ENCODE assay signal across 14 cellular contexts in the genomic region with DNA sequence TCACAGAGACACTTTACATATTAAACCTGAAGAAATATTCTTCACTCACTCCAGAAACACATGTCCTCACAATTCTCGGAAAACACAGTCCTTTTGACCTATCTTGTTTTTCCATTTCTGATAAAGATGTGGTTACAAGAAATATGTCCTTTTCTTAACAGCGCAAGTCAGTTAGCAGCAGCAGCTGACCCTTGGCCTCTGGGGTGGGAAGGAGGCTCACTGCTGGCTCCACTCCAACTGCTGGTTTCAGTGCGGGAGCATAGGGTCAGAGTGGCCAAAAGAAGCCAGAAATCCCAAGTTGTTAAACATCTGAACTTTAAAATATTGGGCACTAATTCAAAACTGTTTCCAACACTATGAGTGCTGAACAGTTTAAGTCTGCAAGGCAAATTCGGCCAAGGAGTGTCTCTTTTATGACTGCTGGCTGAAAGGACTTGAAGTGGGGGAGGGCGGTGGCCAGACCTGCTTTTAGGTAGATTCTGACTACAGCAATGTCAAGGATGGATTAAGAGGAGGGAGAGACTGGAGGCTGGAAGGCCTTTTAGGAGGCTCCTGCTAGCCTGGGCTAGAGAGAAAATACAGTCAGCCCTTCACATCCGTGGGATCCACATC. TPM values are rescaled to one million over a fixed set of nuclear protein-coding genes. Genes with fewer than 3 reads are reported as not detected.
DNase-seq lines count a peak whose midpoint lies in the region; ATAC-seq and TF ChIP-seq lines count a peak whose summit lies in the region.
"Had no signal": no experiment of that assay in that cellular context is flagged by ENCODE, and none has a peak within 500 bp of the region (broad histone marks: within the 10 kb centered on the region; RNA-seq: fewer than 3 reads in every experiment).

No MANE protein-coding gene starts in this region.

- H3K27ac Mint-ChIP-seq in CD8-positive, alpha-beta memory T cell = peak overlapping the region in 1 of 8 donors; percentile 11
- no peak overlapping the region for H3K27ac Mint-ChIP-seq in activated CD4-positive, alpha-beta T cell treated with anti-CD3 and anti-CD28 coated beads, Interleukin-2, amount 10 ng/mL, durations not matched to agents 7 days and 5 days
- H3K27ac Mint-ChIP-seq: activated CD4-positive, alpha-beta memory T cell treated with anti-CD3 and anti-CD28 coated beads for 36 hours; activated naive CD4-positive, alpha-beta T cell treated with anti-CD3 and anti-CD28 coated beads for 36 hours had no signal

- H3K27me3 Mint-ChIP-seq in CD8-positive, alpha-beta memory T cell = no peaks in the 10 kb centered on the region
- H3K27me3 Mint-ChIP-seq in activated CD4-positive, alpha-beta T cell treated with anti-CD3 and anti-CD28 coated beads, Interleukin-2, amount 10 ng/mL, durations not matched to agents 7 days and 5 days = no peaks in the 10 kb centered on the region
- H3K27me3 Mint-ChIP-seq: activated CD4-positive, alpha-beta memory T cell treated with anti-CD3 and anti-CD28 coated beads for 36 hours; naive thymus-derived CD4-positive, alpha-beta T cell had no signal

- H3K4me1 Mint-ChIP-seq in CD8-positive, alpha-beta memory T cell = no peaks in the 10 kb centered on the region
- peaks cover 5% of the 10 kb centered on the region for H3K4me1 Mint-ChIP-seq in activated CD4-positive, alpha-beta T cell treated with anti-CD3 and anti-CD28 coated beads, Interleukin-2, amount 10 ng/mL, durations not matched to agents 7 days and 5 days

- no peak overlapping the region for H3K4me2 ChIP-seq in osteoblast (ENCODE audit: insufficient read depth, low read length)

- ATAC-seq in heart right ventricle = peak in 5 of 8 donors; percentile 30 to 54 (median 46)
- no peak for ATAC-seq in HG02588 (IDR thresholded peaks at IDR 0.05; ENCODE audit: unreplicated experiment)
- no peak for ATAC-seq in HG03457 (IDR thresholded peaks at IDR 0.05; ENCODE audit: unreplicated experiment)
- ATAC-seq: naive thymus-derived CD4-positive, alpha-beta T cell had no signal

- peaks cover 0 to 14% (median 3%) of the 10 kb centered on the region in 3 donors for H3K36me3 Mint-ChIP-seq in CD8-positive, alpha-beta memory T cell
- H3K36me3 Mint-ChIP-seq in activated CD4-positive, alpha-beta T cell treated with anti-CD3 and anti-CD28 coated beads, Interleukin-2, amount 10 ng/mL, durations not matched to agents 7 days and 5 days (ENCODE audit: low read depth) = no peaks in the 10 kb centered on the region

- WGBS in heart right ventricle, 2 donors = 59 to 60% methylated on average over 6 of the region's 6 CpGs

- no peak overlapping the region for H3K4me3 ChIP-seq in CD8-positive, alpha-beta memory T cell (ENCODE audit: low read length)
- H3K4me3 ChIP-seq in heart right ventricle (no peak overlapping the region), osteoblast (ENCODE audit: insufficient read depth, low read length) (no peak overlapping the region)

- TF ChIP-seq CTCF in VCaP (conservative IDR thresholded peaks at IDR 0.05) (no peak), heart right ventricle (IDR thresholded peaks at IDR 0.05) (no peak), osteoblast (IDR thresholded peaks at IDR 0.05; ENCODE audit: extremely low read depth, low read depth, low read length) (no peak)

- H3K4me3 Mint-ChIP-seq in CD8-positive, alpha-beta memory T cell = no peak overlapping the region
- H3K4me3 Mint-ChIP-seq in activated CD4-positive, alpha-beta T cell treated with anti-CD3 and anti-CD28 coated beads, Interleukin-2, amount 10 ng/mL, durations not matched to agents 7 days and 5 days = no peak overlapping the region
- H3K4me3 Mint-ChIP-seq: activated CD4-positive, alpha-beta memory T cell treated with anti-CD3 and anti-CD28 coated beads for 36 hours; activated naive CD4-positive, alpha-beta T cell treated with anti-CD3 and anti-CD28 coated beads for 36 hours; naive thymus-derived CD4-positive, alpha-beta T cell had no signal

- H3K9me3 ChIP-seq in CD8-positive, alpha-beta memory T cell (ENCODE audit: low read length) = no peaks in the 10 kb centered on the region
- H3K9me3 ChIP-seq in heart right ventricle = no peaks in the 10 kb centered on the region
- no peaks in the 10 kb centered on the region for H3K9me3 ChIP-seq in osteoblast (ENCODE audit: low read depth, low read length)

- H3K9me3 Mint-ChIP-seq in CD8-positive, alpha-beta memory T cell = no peaks in the 10 kb centered on the region
- no peaks in the 10 kb centered on the region for H3K9me3 Mint-ChIP-seq in activated CD4-positive, alpha-beta T cell treated with anti-CD3 and anti-CD28 coated beads, Interleukin-2, amount 10 ng/mL, durations not matched to agents 7 days and 5 days
- H3K9me3 Mint-ChIP-seq: activated CD4-positive, alpha-beta memory T cell treated with anti-CD3 and anti-CD28 coated beads for 36 hours; activated naive CD4-positive, alpha-beta T cell treated with anti-CD3 and anti-CD28 coated beads for 36 hours; naive thymus-derived CD4-positive, alpha-beta T cell had no signal

- POLR2A ChIA-PET in CD8-positive, alpha-beta memory T cell (lab: Charles Lee) = no interaction called here
- POLR2A ChIA-PET in activated CD4-positive, alpha-beta T cell treated with anti-CD3 and anti-CD28 coated beads, Interleukin-2, amount 10 ng/mL, durations not matched to agents 7 days and 5 days (lab: Charles Lee) = no interaction called here

- H2AFZ ChIP-seq in osteoblast (ENCODE audit: low read length) = no peak overlapping the region

- no peaks in the 10 kb centered on the region for H3K4me1 ChIP-seq in CD8-positive, alpha-beta memory T cell (ENCODE audit: insufficient read depth, low read length)
- peaks cover 0 to 59% (median 29%) of the 10 kb centered on the region in 9 donors for H3K4me1 ChIP-seq in heart right ventricle
- peaks cover 23% of the 10 kb centered on the region for H3K4me1 ChIP-seq in osteoblast (ENCODE audit: insufficient read depth, low read length)

- intact Hi-C loops in heart right ventricle (cut with DNase I) = loop anchor here in 1 of 10 donors (10.0 kb wide), 1 partner anchor 176 kb away; the partner anchor contains the start of gene DPYSL5

- CTCF ChIA-PET in CD8-positive, alpha-beta memory T cell (lab: Charles Lee) = interaction anchor here (1.5 kb wide), 1 partner anchor 59 kb away, joined by 6 read pairs; no protein-coding TSS in a partner anchor
- CTCF ChIA-PET in activated CD4-positive, alpha-beta T cell treated with anti-CD3 and anti-CD28 coated beads, Interleukin-2, amount 10 ng/mL, durations not matched to agents 7 days and 5 days (lab: Charles Lee) = no interaction called here

- no peaks in the 10 kb centered on the region for H3K27me3 ChIP-seq in CD8-positive, alpha-beta memory T cell (ENCODE audit: insufficient read depth, low read length, poor library complexity, severe bottlenecking)
- H3K27me3 ChIP-seq in heart right ventricle = no peaks in the 10 kb centered on the region
- no peaks in the 10 kb centered on the region for H3K27me3 ChIP-seq in osteoblast (ENCODE audit: insufficient read depth, low read length)

- DNase-seq in CD8-positive, alpha-beta memory T cell = no peak
- DNase-seq in heart right ventricle (peak; percentile 65 to 72), osteoblast (ENCODE audit: insufficient read length, low spot score, missing footprints) (peak; percentile 41)
- DNase-seq in activated CD4-positive, alpha-beta T cell treated with anti-CD3 and anti-CD28 coated beads, Interleukin-2, amount 10 ng/mL, durations not matched to agents 7 days and 5 days = no peak
- no peak for DNase-seq in stimulated activated CD4-positive, alpha-beta T cell treated with anti-CD3 and anti-CD28 coated beads, Interleukin-2, amount 100 ng/mL, for 24 hours
- DNase-seq: activated CD4-positive, alpha-beta memory T cell treated with anti-CD3 and anti-CD28 coated beads for 36 hours; activated naive CD4-positive, alpha-beta T cell treated with anti-CD3 and anti-CD28 coated beads for 36 hours; naive thymus-derived CD4-positive, alpha-beta T cell; NCI-H2107; stimulated activated CD4-positive, alpha-beta T cell treated with anti-CD3 and anti-CD28 coated beads, Interleukin-12 subunit alpha, Interleukin-12 subunit beta, amount 100 ng/mL, for 4 hours; T-helper 1 cell had no signal

- H3K36me3 ChIP-seq in CD8-positive, alpha-beta memory T cell (ENCODE audit: insufficient read depth, low read length) = no peaks in the 10 kb centered on the region
- H3K36me3 ChIP-seq in heart right ventricle = peaks cover 0 to 35% (median 4%) of the 10 kb centered on the region in 9 donors
- H3K36me3 ChIP-seq in osteoblast (ENCODE audit: insufficient read depth, low read length) = peaks cover 13% of the 10 kb centered on the region

- peak overlapping the region; percentile 52 for H3K27ac ChIP-seq in CD8-positive, alpha-beta memory T cell (ENCODE audit: low read depth, low read length)
- peak overlapping the region; percentile 23; the same call in 1 of the 2 replicates for H3K27ac ChIP-seq in VCaP
- H3K27ac ChIP-seq in heart right ventricle = peak overlapping the region in 5 of 10 donors; percentile 33 to 68 (median 48)
- H3K27ac ChIP-seq in osteoblast (ENCODE audit: low read depth, low read length) = no peak overlapping the region

- H4K20me1 ChIP-seq in osteoblast (ENCODE audit: insufficient read depth, low read length) = peaks cover 42% of the 10 kb centered on the region

- no peaks in the 10 kb centered on the region for H3K79me2 ChIP-seq in osteoblast (ENCODE audit: insufficient read depth, low read length)

RNA-seq across cellular contexts. Expression of gene TMEM214, which starts 12.3 kb away (rescaled TPM):
- total RNA-seq in CD8-positive, alpha-beta memory T cell = 10 to 100 TPM; 67.6 to 71.7 TPM
- 36.3 TPM for polyA plus RNA-seq in CD8-positive, alpha-beta memory T cell
- total RNA-seq in heart right ventricle = 10 to 100 TPM; 24.7 to 53.4 (median 28.0) TPM
- 10 to 100 TPM; 41.5 to 48.6 TPM for polyA plus RNA-seq in heart right ventricle
- total RNA-seq in osteoblast = 50.3 and 50.7 TPM in 2 replicates
- total RNA-seq in activated CD4-positive, alpha-beta T cell treated with anti-CD3 and anti-CD28 coated beads, Interleukin-2, amount 10 ng/mL, durations not matched to agents 7 days and 5 days = 10 to 100 TPM; 73.2 to 77.1 TPM

RNA-seq across cellular contexts. Expression of gene AGBL5, which starts 31.0 kb away (rescaled TPM):
- 10 to 100 TPM; 16.0 to 17.3 TPM for total RNA-seq in CD8-positive, alpha-beta memory T cell
- polyA plus RNA-seq in CD8-positive, alpha-beta memory T cell = 11.5 TPM
- total RNA-seq in heart right ventricle (10 to 100 TPM in 6 of 10 donors, 1 to 10 TPM in 4; 7.9 to 16.8 (median 11.7) TPM), osteoblast (24.6 and 26.8 TPM in 2 replicates)
- 1 to 10 TPM; 4.2 to 6.5 TPM for polyA plus RNA-seq in heart right ventricle
- total RNA-seq in activated CD4-positive, alpha-beta T cell treated with anti-CD3 and anti-CD28 coated beads, Interleukin-2, amount 10 ng/mL, durations not matched to agents 7 days and 5 days = 10 to 100 TPM; 17.9 to 19.1 TPM

RNA-seq across cellular contexts. Expression of gene MAPRE3, which starts 50.0 kb away (rescaled TPM):
- 1 to 10 TPM; 2.4 to 3.0 TPM for total RNA-seq in CD8-positive, alpha-beta memory T cell
- polyA plus RNA-seq in CD8-positive, alpha-beta memory T cell = 2.0 TPM
- 10 to 100 TPM; 34.9 to 62.0 (median 47.2) TPM for total RNA-seq in heart right ventricle
- 10 to 100 TPM; 23.0 to 68.8 TPM for polyA plus RNA-seq in heart right ventricle
- 6.5 TPM in 2 replicates for total RNA-seq in osteoblast
- 1 to 10 TPM in 1 of 2 experiments, under 1 TPM in 1; 1.00 to 1.3 TPM for total RNA-seq in activated CD4-positive, alpha-beta T cell treated with anti-CD3 and anti-CD28 coated beads, Interleukin-2, amount 10 ng/mL, durations not matched to agents 7 days and 5 days

RNA-seq across cellular contexts. Expression of gene OST4, which starts 51.0 kb away (rescaled TPM):
- 100 to 1,000 TPM; 346 to 353 TPM for total RNA-seq in CD8-positive, alpha-beta memory T cell
- 907 TPM for polyA plus RNA-seq in CD8-positive, alpha-beta memory T cell
- total RNA-seq in heart right ventricle (100 to 1,000 TPM; 342 to 457 (median 388) TPM), osteoblast (202 and 235 TPM in 2 replicates)
- 100 to 1,000 TPM; 336 to 456 TPM for polyA plus RNA-seq in heart right ventricle
- 100 to 1,000 TPM; 309 to 386 TPM for total RNA-seq in activated CD4-positive, alpha-beta T cell treated with anti-CD3 and anti-CD28 coated beads, Interleukin-2, amount 10 ng/mL, durations not matched to agents 7 days and 5 days

RNA-seq across cellular contexts. Expression of gene EMILIN1, which starts 58.0 kb away (rescaled TPM):
- under 1 TPM; 0.79 to 0.89 TPM for total RNA-seq in CD8-positive, alpha-beta memory T cell
- 0.85 TPM for polyA plus RNA-seq in CD8-positive, alpha-beta memory T cell
- total RNA-seq in heart right ventricle (10 to 100 TPM in 7 of 10 donors, 1 to 10 TPM in 3; 6.8 to 53.2 (median 12.2) TPM), osteoblast (137 and 138 TPM in 2 replicates)
- 10 to 100 TPM; 40.8 to 41.0 TPM for polyA plus RNA-seq in heart right ventricle
- under 1 TPM; 0.56 to 0.64 TPM for total RNA-seq in activated CD4-positive, alpha-beta T cell treated with anti-CD3 and anti-CD28 coated beads, Interleukin-2, amount 10 ng/mL, durations not matched to agents 7 days and 5 days

Comparison
In these comparisons a context has a peak if more than half of its experiments do, and no peak if none do; other contexts are left out.
1. DNase-seq: peak in heart right ventricle (2 of 2) and osteoblast (single experiment); none in CD8-positive, alpha-beta memory T cell (0 of 5), activated CD4-positive, alpha-beta T cell treated with anti-CD3 and anti-CD28 coated beads, Interleukin-2, amount 10 ng/mL, durations not matched to agents 7 days and 5 days (single experiment) and stimulated activated CD4-positive, alpha-beta T cell treated with anti-CD3 and anti-CD28 coated beads, Interleukin-2, amount 100 ng/mL, for 24 hours (0 of 2).
2. ATAC-seq: peak in heart right ventricle (5 of 8); none in HG02588 (single experiment) and HG03457 (single experiment).